ENCODE assay signal across 1 cellular context in the genomic region with DNA sequence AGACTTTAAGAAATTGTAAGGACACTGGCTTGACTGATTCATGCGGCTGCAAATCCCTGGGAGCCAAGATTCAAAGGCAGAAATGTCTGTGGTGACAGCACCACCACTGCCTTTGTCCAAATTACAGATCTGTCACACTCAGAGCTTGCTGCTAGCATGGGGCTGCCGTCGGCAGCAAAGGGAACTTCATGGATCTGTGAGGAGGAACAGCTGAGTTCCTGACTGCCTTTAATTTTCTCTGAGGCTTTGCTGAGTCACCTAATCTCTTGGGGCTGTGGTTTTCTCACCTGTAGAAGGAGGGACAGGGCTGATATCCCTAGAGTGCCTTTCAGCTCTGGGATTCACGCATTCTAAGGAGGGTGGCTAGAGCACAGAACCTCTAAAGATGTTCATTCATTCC.
TF ChIP-seq lines count a peak whose summit lies in the region.

No MANE protein-coding gene starts in this region.

TF ChIP-seq in GM12891, 5 proteins besides CTCF, POLR2A, EP300 and RAD21 (continued from another document):
- no peak for TF ChIP-seq POLR2AphosphoS5 (IDR thresholded peaks at IDR 0.05; ENCODE audit: low read depth, low read length)
